ENCODE assay signal across 17 cellular contexts in genomic region chr17:82016061-82016874, GRCh38. TPM values are rescaled to one million over a fixed set of nuclear protein-coding genes. Genes with fewer than 3 reads are reported as not detected.
"Had no signal": no experiment of that assay in that cellular context is flagged by ENCODE, and none has a peak within 500 bp of the region (broad histone marks: within the 10 kb centered on the region; RNA-seq: fewer than 3 reads in every experiment).

No MANE protein-coding gene starts in this region.

- H3K27ac ChIP-seq: hepatocyte, ovary had no signal

- DNase-seq: cerebellar nuclear complex; dermis blood vessel endothelial cell; effector CD4-positive, alpha-beta T cell; foreskin melanocyte; head of caudate nucleus; left colon; left ventricle myocardium superior; naive thymus-derived CD4-positive, alpha-beta T cell; ovary; right cardiac atrium; stimulated activated CD4-positive, alpha-beta T cell treated with anti-CD3 and anti-CD28 coated beads, Interleukin-2, amount 100 ng/mL, for 48 hours; stimulated activated naive CD4-positive, alpha-beta T cell treated with Interleukin-2 at 50 U/mL for 16 hours; trophoblast cell had no signal

- H3K27me3 ChIP-seq: hepatocyte, ovary had no signal

- H2AFZ ChIP-seq: hepatocyte had no signal

- H3K27ac Mint-ChIP-seq: naive thymus-derived CD4-positive, alpha-beta T cell had no signal

- H3K36me3 ChIP-seq: ovary had no signal

- H3K9me3 ChIP-seq: ovary had no signal

- ATAC-seq: left colon; left ventricle myocardium superior; naive thymus-derived CD4-positive, alpha-beta T cell; right cardiac atrium had no signal

- H3K27me3 Mint-ChIP-seq: naive thymus-derived CD4-positive, alpha-beta T cell had no signal

- H3K9me3 Mint-ChIP-seq: naive thymus-derived CD4-positive, alpha-beta T cell had no signal

- FAIRE-seq: colon had no signal

- H3K4me3 ChIP-seq: hepatocyte, lung, ovary, smooth muscle cell had no signal

- H3K36me3 Mint-ChIP-seq: naive thymus-derived CD4-positive, alpha-beta T cell had no signal

- H3K4me3 Mint-ChIP-seq: naive thymus-derived CD4-positive, alpha-beta T cell had no signal

- H3K4me2 ChIP-seq: hepatocyte, smooth muscle cell had no signal

RNA-seq across cellular contexts. Expression of gene RAC3, which starts 15.2 kb away (rescaled TPM):
- polyA plus RNA-seq: naive thymus-derived CD4-positive, alpha-beta T cell had no signal
